Comparison of ENCODE assay signal across 15 cellular contexts in genomic region chr2:234187646-234188174, GRCh38.
DNase-seq lines count a peak whose midpoint lies in the region; ATAC-seq, FAIRE-seq and TF ChIP-seq lines count a peak whose summit lies in the region.
"Had no signal": no experiment of that assay in that cellular context is flagged by ENCODE, and none has a peak within 500 bp of the region (broad histone marks: within the 10 kb centered on the region; RNA-seq: fewer than 3 reads in every experiment).

No MANE protein-coding gene starts in this region.

- WGBS in body of pancreas, 2 donors, result 20 to 32% methylated on average over 2 of the region's 2 CpGs

- peaks cover 37 to 54% (median 48%) of the 10 kb centered on the region in 10 experiments for H3K4me1 ChIP-seq in BLaER1 treated with 17β-estradiol and CSF1 and Interleukin-3, amounts not matched to agents 10 nM and 100 nM
- H3K4me1 ChIP-seq in body of pancreas, result peaks cover 15% of the 10 kb centered on the region

- peak overlapping the region in 2 of 11 experiments; percentile 59 to 78; a peak in 4 of 22 replicates for H3K9ac ChIP-seq in BLaER1 treated with 17β-estradiol and CSF1 and Interleukin-3, amounts not matched to agents 10 nM and 100 nM

- H3K27me3 Mint-ChIP-seq in activated CD4-positive, alpha-beta T cell treated with anti-CD3 and anti-CD28 coated beads, Interleukin-2, amount 10 ng/mL, durations not matched to agents 7 days and 5 days, result peaks cover 11% of the 10 kb centered on the region

- POLR2A ChIA-PET in activated CD4-positive, alpha-beta T cell treated with anti-CD3 and anti-CD28 coated beads, Interleukin-2, amount 10 ng/mL, durations not matched to agents 7 days and 5 days (lab: Charles Lee), result no interaction called here

- no peak overlapping the region for H3K4me3 Mint-ChIP-seq in activated CD4-positive, alpha-beta T cell treated with anti-CD3 and anti-CD28 coated beads, Interleukin-2, amount 10 ng/mL, durations not matched to agents 7 days and 5 days
- H3K4me3 Mint-ChIP-seq: B cell; CD4-positive, alpha-beta memory T cell; GM23338 had no signal

- FAIRE-seq in RCC 7860 (lab: Jason Lieb, UNC), result no peak
- FAIRE-seq: GM12878, GM19239, H54 had no signal

- no peak for TF ChIP-seq POLR2A in body of pancreas (IDR thresholded peaks at IDR 0.05)

- peaks cover 2% of the 10 kb centered on the region for H3K4me1 Mint-ChIP-seq in activated CD4-positive, alpha-beta T cell treated with anti-CD3 and anti-CD28 coated beads, Interleukin-2, amount 10 ng/mL, durations not matched to agents 7 days and 5 days

- H3K27ac Mint-ChIP-seq in activated CD4-positive, alpha-beta T cell treated with anti-CD3 and anti-CD28 coated beads, Interleukin-2, amount 10 ng/mL, durations not matched to agents 7 days and 5 days, result no peak overlapping the region
- H3K27ac Mint-ChIP-seq: B cell, GM23338 had no signal

- peak overlapping the region in 9 of 11 experiments; percentile 58 to 97 (median 88); a peak in 17 of 22 replicates for H3K4me2 ChIP-seq in BLaER1 treated with 17β-estradiol and CSF1 and Interleukin-3, amounts not matched to agents 10 nM and 100 nM
- H3K4me2 ChIP-seq: GM23338 had no signal

- CTCF ChIA-PET in activated CD4-positive, alpha-beta T cell treated with anti-CD3 and anti-CD28 coated beads, Interleukin-2, amount 10 ng/mL, durations not matched to agents 7 days and 5 days (lab: Charles Lee), result interaction anchor here (1.3 kb wide), 1 partner anchor 313 kb away, joined by 3 read pairs; no protein-coding TSS in a partner anchor

- H3K27ac ChIP-seq in BLaER1 treated with 17β-estradiol and CSF1 and Interleukin-3, amounts not matched to agents 10 nM and 100 nM, result peak overlapping the region in 5 of 11 experiments; percentile 1 to 84 (median 82); a peak in 7 of 22 replicates
- H3K27ac ChIP-seq in body of pancreas, result peak overlapping the region in 2 of 4 donors; percentile 11 to 18
- H3K27ac ChIP-seq: C4-2B had no signal

- no peaks in the 10 kb centered on the region for H4K20me1 ChIP-seq in BLaER1 treated with 17β-estradiol and CSF1 and Interleukin-3, amounts not matched to agents 10 nM and 100 nM

- no peaks in the 10 kb centered on the region for H3K36me3 Mint-ChIP-seq in activated CD4-positive, alpha-beta T cell treated with anti-CD3 and anti-CD28 coated beads, Interleukin-2, amount 10 ng/mL, durations not matched to agents 7 days and 5 days (ENCODE audit: low read depth)
- H3K36me3 Mint-ChIP-seq: CD4-positive, alpha-beta memory T cell had no signal

- peak; percentile 75 for DNase-seq in Jurkat, Clone E6-1 (ENCODE audit: low read depth, low spot score)
- DNase-seq in body of pancreas (peak in 2 of 4 donors; percentile 13), RCC 7860 (ENCODE audit: low spot score) (no peak), EL (no peak)
- DNase-seq in activated CD4-positive, alpha-beta T cell treated with anti-CD3 and anti-CD28 coated beads, Interleukin-2, amount 10 ng/mL, durations not matched to agents 7 days and 5 days, result no peak
- DNase-seq: CD4-positive, alpha-beta memory T cell; DMS79; HCEC 1CT had no signal

- peaks cover 6 to 37% (median 20%) of the 10 kb centered on the region in 11 experiments; a peak in 21 of 22 replicates for H3K9me3 ChIP-seq in BLaER1 treated with 17β-estradiol and CSF1 and Interleukin-3, amounts not matched to agents 10 nM and 100 nM (replicated peaks in 1 of 11)
- H3K9me3 ChIP-seq in body of pancreas, result no peaks in the 10 kb centered on the region

- intact Hi-C loops in body of pancreas (cut with DNase I), result no loop called here

- peak overlapping the region in 2 of 10 experiments; percentile 61 to 64; a peak in 3 of 20 replicates for H3K4me3 ChIP-seq in BLaER1 treated with 17β-estradiol and CSF1 and Interleukin-3, amounts not matched to agents 10 nM and 100 nM
- H3K4me3 ChIP-seq in Jurkat, Clone E6-1 (ENCODE audit: low read length), result no peak overlapping the region
- no peak overlapping the region for H3K4me3 ChIP-seq in body of pancreas
- H3K4me3 ChIP-seq: GM12878, GM23338 had no signal

- peaks cover 0 to 27% (median 0%) of the 10 kb centered on the region in 11 experiments; a peak in 8 of 22 replicates for H3K36me3 ChIP-seq in BLaER1 treated with 17β-estradiol and CSF1 and Interleukin-3, amounts not matched to agents 10 nM and 100 nM
- no peaks in the 10 kb centered on the region for H3K36me3 ChIP-seq in body of pancreas (replicated peaks in 1 of 2; ENCODE audit: insufficient read depth in 1 of 2, low read depth in 2 of 2)

- peak; percentile 68 for ATAC-seq in body of pancreas
- ATAC-seq: GM12878, GM23338 had no signal

- no peak for TF ChIP-seq CTCF in body of pancreas (IDR thresholded peaks at IDR 0.05)

- H3K27me3 ChIP-seq in BLaER1 treated with 17β-estradiol and CSF1 and Interleukin-3, amounts not matched to agents 10 nM and 100 nM, result no peaks in the 10 kb centered on the region
- H3K27me3 ChIP-seq in body of pancreas, result no peaks in the 10 kb centered on the region

- no peaks in the 10 kb centered on the region for H3K9me3 Mint-ChIP-seq in activated CD4-positive, alpha-beta T cell treated with anti-CD3 and anti-CD28 coated beads, Interleukin-2, amount 10 ng/mL, durations not matched to agents 7 days and 5 days
